10 cellular contexts compared by ENCODE assay signal in the genomic region with DNA sequence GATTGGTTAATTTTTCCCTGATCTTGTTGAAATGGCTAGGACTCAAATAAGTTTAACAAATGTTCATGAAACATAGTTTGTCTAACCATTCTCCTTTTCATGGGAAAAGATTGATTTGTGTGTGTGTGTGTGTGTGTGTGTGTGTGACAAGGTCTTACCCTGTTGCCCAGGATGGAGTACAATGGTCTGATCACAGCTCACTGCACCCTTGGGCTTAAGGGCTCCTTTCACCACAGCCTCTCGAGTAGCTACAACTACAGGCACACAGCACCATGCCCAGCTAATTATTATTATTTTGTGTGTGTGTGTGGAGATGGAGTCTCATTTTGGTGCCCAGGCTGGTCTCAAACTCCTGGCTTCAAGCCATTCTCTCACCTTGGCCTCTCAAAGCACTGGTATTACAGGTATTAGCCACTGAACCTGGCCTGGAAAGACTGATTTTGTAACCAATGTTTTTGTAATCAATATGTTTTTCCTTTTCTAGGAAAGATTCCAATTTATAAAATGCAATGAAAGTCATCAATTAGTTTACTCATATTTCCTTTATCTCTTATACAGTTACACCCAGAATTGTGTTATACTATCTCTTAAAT.
"Had no signal": no experiment of that assay in that cellular context is flagged by ENCODE, and none has a peak within 500 bp of the region (broad histone marks: within the 10 kb centered on the region; RNA-seq: fewer than 3 reads in every experiment).

No MANE protein-coding gene starts in this region.

- H3K36me3 Mint-ChIP-seq: IgD-negative memory B cell had no signal

- DNase-seq: GM23248, GOT3, H7, HFFc6, KBM-7 had no signal

- H3K4me3 Mint-ChIP-seq: HFFc6, IgD-negative memory B cell had no signal

- H3K9me3 ChIP-seq: HAP-1 had no signal

- H2AFZ ChIP-seq: GM23248 had no signal

- H3K9ac ChIP-seq: GM23248, KMS-11 had no signal

- H3K27ac ChIP-seq: GM23248, KMS-11 had no signal

- ATAC-seq: HCT116 had no signal

- H3K27ac Mint-ChIP-seq: HFFc6, IgD-negative memory B cell had no signal

- FAIRE-seq: HTR-8/SVneo had no signal

- H3K36me3 ChIP-seq: HAP-1 had no signal

- H3K4me1 Mint-ChIP-seq: IgD-negative memory B cell had no signal

- H3K4me2 ChIP-seq: KMS-11 had no signal

- H3K9me3 Mint-ChIP-seq: HFFc6, IgD-negative memory B cell had no signal

- H3K4me3 ChIP-seq: GM23248, HAP-1 had no signal
